Comparison of ENCODE assay signal across 13 cellular contexts in the genomic region with DNA sequence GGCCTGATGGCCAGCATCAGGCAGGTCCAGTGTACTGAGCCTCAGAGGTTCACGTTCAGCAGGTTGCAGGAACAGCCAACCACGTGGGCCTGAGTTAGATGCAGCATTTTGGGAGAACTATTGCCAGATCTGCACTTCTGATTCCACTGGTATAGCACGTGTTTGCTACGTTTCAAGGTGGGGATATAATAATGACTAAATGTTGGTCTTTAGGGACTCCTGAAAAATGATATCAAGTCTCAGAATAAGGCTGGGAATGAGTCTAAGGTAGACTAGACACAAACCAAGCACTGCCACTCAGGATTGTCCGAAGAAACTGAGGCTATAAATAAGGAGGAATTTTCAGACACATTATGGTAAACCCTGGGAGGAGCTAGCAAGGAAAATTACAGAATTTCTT.
DNase-seq lines count a peak whose midpoint lies in the region; ATAC-seq, FAIRE-seq and TF ChIP-seq lines count a peak whose summit lies in the region.
"Had no signal": no experiment of that assay in that cellular context is flagged by ENCODE, and none has a peak within 500 bp of the region (broad histone marks: within the 10 kb centered on the region; RNA-seq: fewer than 3 reads in every experiment).

No MANE protein-coding gene starts in this region.

- TF ChIP-seq EP300 in H1 (IDR thresholded peaks at IDR 0.05; ENCODE audit: borderline replicate concordance in 1 of 2, low read depth in 2 of 2, low read length in 2 of 2), result no peak

- no peak overlapping the region for H2BK15ac ChIP-seq in H1 (ENCODE audit: low read length)

- H3K27ac ChIP-seq in OCI-LY1 (ENCODE audit: low read depth, low read length, poor library complexity, severe bottlenecking), result peak overlapping the region; percentile 100
- H3K27ac ChIP-seq in H1 (ENCODE audit: low read depth, low read length), result no peak overlapping the region
- H3K27ac ChIP-seq: BLaER1 treated with 17β-estradiol and CSF1 and Interleukin-3, amounts not matched to agents 10 nM and 100 nM had no signal

- H3K27me3 Mint-ChIP-seq in immature natural killer cell (ENCODE audit: low read depth in 3 of 3), result peaks cover 0 to 3% (median 2%) of the 10 kb centered on the region in 3 donors

- DNase-seq in G401 (ENCODE audit: low spot score) (peak; percentile 55), H1 (ENCODE audit: low read depth in 1 of 2, low spot score in 2 of 2) (no peak), retina (peak; percentile 6), immature natural killer cell (no peak)
- DNase-seq: activated effector memory CD4-positive, alpha-beta T cell treated with Interleukin-2 at 50 U/mL for 16 hours; NCI-H2081; NCI-H526 treated with DMSO at 0.1 percent for 48 hours; RPMI8226 had no signal

- no peak overlapping the region for H3K4me3 Mint-ChIP-seq in immature natural killer cell

- H3K36me3 ChIP-seq in OCI-LY1 (ENCODE audit: insufficient read depth, low read length) (peaks cover 23% of the 10 kb centered on the region; the same call in 1 of the 2 replicates), H1 (ENCODE audit: control insufficient read depth in 2 of 4, insufficient read depth in 4 of 4, low read length in 3 of 4) (peaks cover 0 to 7% (median 0%) of the 10 kb centered on the region in 4 experiments; a peak in 2 of 8 replicates)

- H3K9me2 ChIP-seq in OCI-LY1 (ENCODE audit: low read depth, low read length), result no peaks in the 10 kb centered on the region

- no peak overlapping the region for H3K14ac ChIP-seq in H1 (ENCODE audit: insufficient read length)

- POLR2A ChIA-PET in H1 (lab: Charles Lee; ENCODE audit: partially characterized antibody), result interaction anchor here (0.6 to 2.8 kb wide), 2 partner anchors 10 to 66 kb away, joined by 4 to 13 read pairs; no protein-coding TSS in a partner anchor

- no peaks in the 10 kb centered on the region; the same call in 1 of the 2 replicates for H3K79me1 ChIP-seq in H1 (ENCODE audit: low read depth, low read length)

- no peak for TF ChIP-seq RAD21 in H1 (IDR thresholded peaks at IDR 0.05 in 1 of 2, conservative IDR thresholded peaks at IDR 0.05 in 1 of 2; ENCODE audit: low read depth in 2 of 2, low read length in 2 of 2)

- H3K36me3 Mint-ChIP-seq in immature natural killer cell, result peaks cover 7 to 24% (median 15%) of the 10 kb centered on the region in 3 donors

- ATAC-seq in HG02840 (IDR thresholded peaks at IDR 0.05; ENCODE audit: low FRiP score, unreplicated experiment) (no peak), HG02759 (IDR thresholded peaks at IDR 0.05; ENCODE audit: unreplicated experiment) (no peak)

- no peak overlapping the region for H4K8ac ChIP-seq in H1 (ENCODE audit: extremely low read depth, insufficient read depth, low read length)

- H3K23ac ChIP-seq in H1 (ENCODE audit: insufficient read length), result no peak overlapping the region

- no peaks in the 10 kb centered on the region for H3K9me3 Mint-ChIP-seq in immature natural killer cell
- H3K9me3 Mint-ChIP-seq: T-helper 2 cell treated with Interferon-gamma antibody and Interleukin-4, amounts not matched to agents 5 μg/mL and 100 μg/mL, for 36 hours had no signal

- 0 out of 2 replicates have a peak overlapping the region, but pooled peaks have one; percentile 41 for H3K18ac ChIP-seq in H1 (ENCODE audit: extremely low read depth, low read length)

- peak overlapping the region; percentile 23 for H3K4me3 ChIP-seq in OCI-LY1 (ENCODE audit: low read depth, low read length, poor library complexity, severe bottlenecking)
- H3K4me3 ChIP-seq in H1 (ENCODE audit: extremely low read depth in 1 of 4, insufficient read depth in 2 of 4, low read depth in 3 of 4, low read length in 4 of 4), result no peak overlapping the region
- H3K4me3 ChIP-seq: BLaER1 treated with 17β-estradiol and CSF1 and Interleukin-3, amounts not matched to agents 10 nM and 100 nM had no signal

- H4K91ac ChIP-seq in H1 (replicated peaks; ENCODE audit: insufficient read length, low read length), result no peak overlapping the region

- H3K9ac ChIP-seq in OCI-LY1 (ENCODE audit: low read length), result peak overlapping the region; percentile 69
- H3K9ac ChIP-seq in H1 (replicated peaks in 1 of 4; ENCODE audit: extremely low read depth in 1 of 4, low read depth in 3 of 4, low read length in 3 of 4), result no peak overlapping the region
- H3K9ac ChIP-seq: BLaER1 treated with 17β-estradiol and CSF1 and Interleukin-3, amounts not matched to agents 10 nM and 100 nM had no signal

- no peaks in the 10 kb centered on the region for H3K27me3 ChIP-seq in OCI-LY1 (ENCODE audit: insufficient read depth, low read length)
- no peaks in the 10 kb centered on the region for H3K27me3 ChIP-seq in H1 (replicated peaks in 1 of 4; ENCODE audit: control insufficient read depth in 3 of 4, extremely low read depth in 1 of 4, insufficient read depth in 3 of 4, low read length in 3 of 4)
- H3K27me3 ChIP-seq: BLaER1 treated with 17β-estradiol and CSF1 and Interleukin-3, amounts not matched to agents 10 nM and 100 nM had no signal

- no peak overlapping the region for H2AFZ ChIP-seq in OCI-LY1 (ENCODE audit: low read length)
- H2AFZ ChIP-seq in H1 (ENCODE audit: low read length), result no peak overlapping the region

- H2BK12ac ChIP-seq in H1 (ENCODE audit: low read depth, low read length), result no peak overlapping the region

- no peak overlapping the region for H2AK5ac ChIP-seq in H1 (ENCODE audit: low read depth, low read length)

- FAIRE-seq in H1 (lab: Jason Lieb, UNC), result no peak

- no peak overlapping the region for H2BK120ac ChIP-seq in H1 (replicated peaks; ENCODE audit: low read depth, low read length)

- 0 out of 2 replicates have a peak, but pooled peaks cover 2% of the 10 kb centered on the region for H3F3A ChIP-seq in OCI-LY1 (ENCODE audit: insufficient read depth, low read length)

- H3K23me2 ChIP-seq in H1 (ENCODE audit: low read depth, low read length), result no peaks in the 10 kb centered on the region

- H3K9me3 ChIP-seq in OCI-LY1 (ENCODE audit: low read length) (no peaks in the 10 kb centered on the region), H1 (ENCODE audit: insufficient read depth in 2 of 2, low read depth in 1 of 2, low read length in 1 of 2) (no peaks in the 10 kb centered on the region)
- H3K9me3 ChIP-seq: BLaER1 treated with 17β-estradiol and CSF1 and Interleukin-3, amounts not matched to agents 10 nM and 100 nM had no signal

- no peak overlapping the region for H2BK5ac ChIP-seq in H1 (ENCODE audit: low read depth, low read length)

- peak overlapping the region in 1 of 6 donors; percentile 10 for H3K27ac Mint-ChIP-seq in immature natural killer cell

- H3K4me1 Mint-ChIP-seq in immature natural killer cell, result peaks cover 27 to 41% of the 10 kb centered on the region in 2 donors

- H3K4me1 ChIP-seq in OCI-LY1 (ENCODE audit: insufficient read depth, low read length, severe bottlenecking), result peaks cover 74% of the 10 kb centered on the region
- peaks cover 12 to 24% (median 17%) of the 10 kb centered on the region in 4 experiments for H3K4me1 ChIP-seq in H1 (replicated peaks in 1 of 4; ENCODE audit: control insufficient read depth in 3 of 4, insufficient read depth in 4 of 4, low read length in 3 of 4)

- H2BK20ac ChIP-seq in H1 (ENCODE audit: low read length), result no peak overlapping the region

- TF ChIP-seq CTCF in OCI-LY1 (IDR thresholded peaks at IDR 0.05; ENCODE audit: low read length), result no peak
- no peak for TF ChIP-seq CTCF in H1 (IDR thresholded peaks at IDR 0.05; ENCODE audit: control extremely low read depth in 1 of 3, insufficient read depth in 1 of 3, low read depth in 1 of 3, low read length in 3 of 3)

- no peak overlapping the region for H4K5ac ChIP-seq in H1 (ENCODE audit: insufficient read length, low read depth, low read length)

- TF ChIP-seq POLR2A in H1 (IDR thresholded peaks at IDR 0.05; ENCODE audit: control extremely low read depth in 1 of 2, low read depth in 2 of 2, low read length in 2 of 2), result no peak

- H3K79me2 ChIP-seq in OCI-LY1 (ENCODE audit: insufficient read depth, low read length), result no peaks in the 10 kb centered on the region
- H3K79me2 ChIP-seq in H1 (ENCODE audit: control insufficient read depth in 1 of 2, insufficient read depth in 2 of 2, low read length in 2 of 2), result peaks cover 0 to 5% of the 10 kb centered on the region in 2 experiments; a peak in 1 of 4 replicates

- H3K56ac ChIP-seq in H1 (replicated peaks; ENCODE audit: insufficient read length, low read depth, low read length), result no peak overlapping the region

- H3K4me2 ChIP-seq in OCI-LY1 (ENCODE audit: low read length) (peak overlapping the region; percentile 84), H1 (ENCODE audit: insufficient read depth in 1 of 2, low read depth in 2 of 2, low read length in 2 of 2) (peak overlapping the region in 1 of 2 experiments; percentile 72; a peak in 1 of 4 replicates)

- 80% methylated on average over 5 of the region's 5 CpGs; no CpG with 5 or more reads in 1 of the 2 experiments for WGBS in H1 (ENCODE audit: extremely low coverage in 1 of 2, insufficient coverage in 1 of 2, insufficient read length in 1 of 2, insufficient replicate concordance in 2 of 2, low coverage in 1 of 2, low lambda C conversion rate in 2 of 2, missing lambda C conversion rate in 1 of 2), 2 experiments

- no peak overlapping the region for H3K4ac ChIP-seq in H1 (replicated peaks; ENCODE audit: insufficient read length, low read depth, low read length)

- CTCF ChIA-PET in H1 (lab: Charles Lee; ENCODE audit: partially characterized antibody), result interaction anchor here (0.6 to 1.5 kb wide), 2 partner anchors 9 to 19 kb away, joined by 4 to 5 read pairs; no protein-coding TSS in a partner anchor

- H4K20me1 ChIP-seq in OCI-LY1 (ENCODE audit: insufficient read depth, low read length), result no peaks in the 10 kb centered on the region
- H4K20me1 ChIP-seq in H1 (replicated peaks in 1 of 2; ENCODE audit: control insufficient read depth in 1 of 2, insufficient read depth in 2 of 2, low read length in 2 of 2), result no peaks in the 10 kb centered on the region
- H4K20me1 ChIP-seq: BLaER1 treated with 17β-estradiol and CSF1 and Interleukin-3, amounts not matched to agents 10 nM and 100 nM had no signal

- in situ Hi-C loops in G401 (cut with HindIII; ENCODE audit: low sequenced_read_pairs), result no loop called here

TF ChIP-seq in H1, 55 proteins besides CTCF, POLR2A, EP300 and RAD21:
- TF ChIP-seq CHD2 (IDR thresholded peaks at IDR 0.05; ENCODE audit: low read length) (no peak), CTBP2 (IDR thresholded peaks at IDR 0.05; ENCODE audit: borderline replicate concordance, insufficient read depth, insufficient read length, low read length) (no peak), FOSL1 (IDR thresholded peaks at IDR 0.05; ENCODE audit: insufficient read depth, low read depth, low read length) (no peak), CBX8 (IDR thresholded peaks at IDR 0.05; ENCODE audit: borderline replicate concordance, low read depth, low read length) (no peak)

Comparison
In these comparisons a context has a peak if more than half of its experiments do, and no peak if none do; other contexts are left out.
1. DNase-seq: peak in G401 (single experiment) and retina (single experiment); none in H1 (0 of 2) and immature natural killer cell (0 of 3).